ENCODE assay signal across 8 cellular contexts in genomic region chr17:42677921-42678781, GRCh38. TPM values are rescaled to one million over a fixed set of nuclear protein-coding genes. Genes with fewer than 3 reads are reported as not detected.
DNase-seq lines count a peak whose midpoint lies in the region; ATAC-seq and TF ChIP-seq lines count a peak whose summit lies in the region.

No MANE protein-coding gene starts in this region.

- H3K9ac ChIP-seq in iPS-18a (ENCODE audit: low read length) = peak overlapping the region; percentile 69

- no peaks in the 10 kb centered on the region for H3K9me3 ChIP-seq in iPS-18a (ENCODE audit: control insufficient read depth, low read depth, low read length)

- H3K4me1 ChIP-seq in iPS-18a (ENCODE audit: control insufficient read depth, low read depth, low read length) = peaks cover 37% of the 10 kb centered on the region

- H3K4me1 Mint-ChIP-seq in MCF 10A (ENCODE audit: insufficient read depth, unreplicated experiment) = peaks cover 27% of the 10 kb centered on the region

- H3K27me3 ChIP-seq in iPS-18a (ENCODE audit: control insufficient read depth, insufficient read depth, low read length) = peaks cover 50% of the 10 kb centered on the region

- no peaks in the 10 kb centered on the region for H3K9me3 Mint-ChIP-seq in MCF 10A (ENCODE audit: unreplicated experiment)

- H3K27me3 Mint-ChIP-seq in MCF 10A (ENCODE audit: insufficient read depth, unreplicated experiment) = no peaks in the 10 kb centered on the region

- ATAC-seq in HG02678 (IDR thresholded peaks at IDR 0.05; ENCODE audit: unreplicated experiment) (peak; percentile 27), GM21526 (IDR thresholded peaks at IDR 0.05; ENCODE audit: low FRiP score, unreplicated experiment) (no peak)

- TSS peak; percentile 76 for BruUV-seq in MCF 10A (replicated peaks; lab: Mats Ljungman, UMichigan)

- TF ChIP-seq CTCF in VCaP (conservative IDR thresholded peaks at IDR 0.05) (no peak), MCF 10A (IDR thresholded peaks at IDR 0.05; ENCODE audit: unreplicated experiment) (no peak)

- POLR2A ChIA-PET in MCF 10A (lab: Yijun Ruan, JAX) = interaction anchor here (0.5 to 10.9 kb wide), 25 partner anchors 9 to 323 kb away, joined by 3 to 158 read pairs (median 5); partner anchors contain the start of genes BECN1, CAVIN1, MLX and NAGLU

- peak; percentile 82 for DNase-seq in DMS79 (lab: John Stamatoyannopoulos, UW)
- peak; percentile 85 for DNase-seq in NCI-H2171 treated with DMSO at 0.1 percent for 48 hours (lab: John Stamatoyannopoulos, UW)
- peak; percentile 89 for DNase-seq in MCF 10A (ENCODE audit: unreplicated experiment)
- DNase-seq in skeletal muscle cell (ENCODE audit: low read depth) = no peak

- peak overlapping the region; percentile 84 for H3K27ac Mint-ChIP-seq in MCF 10A (ENCODE audit: low read depth, unreplicated experiment)

- H3K36me3 ChIP-seq in iPS-18a (ENCODE audit: control insufficient read depth, low read depth, low read length) = no peaks in the 10 kb centered on the region

- H3K27ac ChIP-seq in VCaP (peak overlapping the region; percentile 71), iPS-18a (ENCODE audit: low read length) (peak overlapping the region; percentile 21)

- CTCF ChIA-PET in MCF 10A (lab: Yijun Ruan, JAX) = interaction anchor here (0.6 to 6.3 kb wide), 7 partner anchors 9 to 1449 kb away, joined by 3 to 61 read pairs (median 6); partner anchors contain the start of genes PSMC3IP, RETREG3 and TUBG1

- intact Hi-C loops in MCF 10A (cut with micrococcal nuclease) = loop anchor here (5.0 kb wide), 2 partner anchors 56 to 71 kb away; partner anchors contain the start of genes RETREG3 and TUBG1

- peak overlapping the region; percentile 86 for H3K4me3 Mint-ChIP-seq in MCF 10A (ENCODE audit: unreplicated experiment)

- peak overlapping the region; percentile 63 for H3K4me3 ChIP-seq in iPS-18a (ENCODE audit: low read length)
- peak overlapping the region; percentile 57 for H3K4me3 ChIP-seq in skeletal muscle cell (ENCODE audit: low read depth, low read length)

- H3K36me3 Mint-ChIP-seq in MCF 10A (ENCODE audit: insufficient read depth, unreplicated experiment) = peaks cover 7% of the 10 kb centered on the region

RNA-seq across cellular contexts. Expression of gene PLEKHH3, which starts 1.4 kb away (rescaled TPM):
- 12.5 and 12.9 TPM in 2 replicates for total RNA-seq in MCF 10A (2022)

RNA-seq across cellular contexts. Expression of gene CCR10, which starts 3.5 kb away (rescaled TPM):
- 0.21 and 0.22 TPM in 2 replicates for total RNA-seq in MCF 10A (2022)

RNA-seq across cellular contexts. Expression of gene CNTNAP1, which starts 4.2 kb away (rescaled TPM):
- 1.2 and 1.5 TPM in 2 replicates for total RNA-seq in MCF 10A (2022)

RNA-seq across cellular contexts. Expression of gene TUBG2, which starts 19.1 kb away (rescaled TPM):
- 21.3 and 23.4 TPM in 2 replicates for total RNA-seq in MCF 10A (2022)
